In the genomic region with DNA sequence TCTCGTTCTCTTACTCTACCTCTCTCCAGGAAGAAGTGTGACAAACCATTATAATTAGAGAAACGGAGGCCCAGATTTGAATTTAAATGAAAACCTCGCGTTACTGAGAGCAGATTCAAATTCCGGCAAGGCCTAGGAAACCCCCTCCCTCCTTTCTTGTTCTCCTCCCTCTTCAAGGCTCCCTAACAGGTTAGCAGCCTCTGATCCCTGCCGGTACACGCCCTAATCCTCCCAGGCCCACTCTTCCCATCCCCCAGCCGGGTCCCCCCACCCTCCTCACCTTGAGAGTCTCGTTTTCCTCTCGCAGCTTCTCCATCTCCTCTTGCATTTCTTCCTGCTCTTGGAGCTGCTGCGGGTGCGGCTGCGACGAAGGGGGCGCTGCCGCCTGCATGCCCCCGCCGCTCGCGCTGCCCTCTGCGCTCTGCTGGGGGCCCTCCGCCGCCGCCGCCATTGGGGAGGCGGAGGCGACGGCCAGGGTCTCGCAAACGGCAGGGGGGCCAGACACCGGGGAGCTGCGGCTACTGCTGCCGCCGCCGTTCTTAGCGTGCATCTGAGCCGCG, we compare ENCODE assay signal across 8 cellular contexts. TPM values are rescaled to one million over a fixed set of nuclear protein-coding genes. Genes with fewer than 3 reads are reported as not detected.
A peak's percentile ranks its signal among the peaks of the same experiment; 100 is the strongest.
DNase-seq lines count a peak whose midpoint lies in the region; ATAC-seq and TF ChIP-seq lines count a peak whose summit lies in the region.

No MANE protein-coding gene starts in this region.

- H3K27ac Mint-ChIP-seq in HFFc6: peak overlapping the region; percentile 76

- peaks cover 19% of the 10 kb centered on the region for H3K36me3 ChIP-seq in NT2/D1 (ENCODE audit: insufficient read depth, insufficient read length, low read length)

- TF ChIP-seq CTCF in HFFc6 (IDR thresholded peaks at IDR 0.05): peak; percentile 53

- H3K4me1 Mint-ChIP-seq in HFFc6 (ENCODE audit: low read depth): peaks cover 32% of the 10 kb centered on the region

- H3K27ac ChIP-seq in caudate nucleus (ENCODE audit: low read depth, low read length): peak overlapping the region; percentile 86
- H3K27ac ChIP-seq in layer of hippocampus (ENCODE audit: low read depth, low read length): peak overlapping the region; percentile 67

- H3K36me3 Mint-ChIP-seq in HFFc6 (ENCODE audit: low read depth): 0 out of 2 replicates have a peak, but pooled peaks cover 9% of the 10 kb centered on the region

- peak overlapping the region; percentile 58 for H3K4me3 ChIP-seq in NT2/D1 (ENCODE audit: insufficient read length, low read depth)

- H3K4me1 ChIP-seq in NT2/D1 (ENCODE audit: insufficient read depth, insufficient read length): no peaks in the 10 kb centered on the region

- H3K9me3 ChIP-seq in NT2/D1 (ENCODE audit: insufficient read depth, low read length): no peaks in the 10 kb centered on the region

- no peak for ATAC-seq in HG03039 (IDR thresholded peaks at IDR 0.05; ENCODE audit: unreplicated experiment)

- DNase-seq in SKM-1 treated with dmso at 0.1 percent for 144 hours (lab: John Stamatoyannopoulos, UW; ENCODE audit: unreplicated experiment) (peak; percentile 33), SKM-1 (lab: John Stamatoyannopoulos, UW; ENCODE audit: unreplicated experiment) (no peak), HFFc6 (peak; percentile 16), NT2/D1 (ENCODE audit: low read depth, low spot score) (peak; percentile 35), caudate nucleus (lab: John Stamatoyannopoulos, UW) (peak in 42 of 61 donors; percentile 3 to 82 (median 56))
- peak; percentile 44 for DNase-seq in stimulated activated naive CD4-positive, alpha-beta T cell treated with Interleukin-2 at 50 U/mL for 16 hours (lab: John Stamatoyannopoulos, UW)

- no peaks in the 10 kb centered on the region for H3K9me3 Mint-ChIP-seq in HFFc6

- peaks cover 20% of the 10 kb centered on the region for H3K27me3 Mint-ChIP-seq in HFFc6 (ENCODE audit: insufficient read depth)

- H3K9ac ChIP-seq in NT2/D1 (ENCODE audit: insufficient read length, low read depth): peak overlapping the region; percentile 64

- H3K27me3 ChIP-seq in NT2/D1 (ENCODE audit: insufficient read depth, insufficient read length) (peaks cover 22% of the 10 kb centered on the region), layer of hippocampus (ENCODE audit: control insufficient read depth, insufficient read depth, low read length) (peaks cover 3% of the 10 kb centered on the region)

- peak overlapping the region; percentile 88 for H3K4me3 Mint-ChIP-seq in HFFc6

RNA-seq across cellular contexts. Expression of gene KIAA0408, which starts 56.1 kb away (rescaled TPM):
- total RNA-seq in HFFc6 (2021; fragmentation: NEBNext Ultra II Directional; extraction: Animal tissue kit (Norgen Biotek cat#: 25700)): 1 to 10 TPM; 1.4 to 3.5 (median 2.3) TPM
